Comparison of ENCODE assay signal across 9 cellular contexts in genomic region chr11:35617316-35617686, GRCh38.
DNase-seq lines count a peak whose midpoint lies in the region; ATAC-seq lines count a peak whose summit lies in the region.
"Had no signal": no experiment of that assay in that cellular context is flagged by ENCODE, and none has a peak within 500 bp of the region (broad histone marks: within the 10 kb centered on the region; RNA-seq: fewer than 3 reads in every experiment).

No MANE protein-coding gene starts in this region.

- DNase-seq in T-helper 2 cell treated with Interferon-gamma antibody and Interleukin-4, amounts not matched to agents 5 μg/mL and 100 μg/mL, for 36 hours (ENCODE audit: low spot score) = no peak
- DNase-seq in T-helper 2 cell (no peak), adipocyte (ENCODE audit: low read depth) (no peak), Ammon's horn (ENCODE audit: low spot score) (no peak), NCI-H1092 treated with DMSO at 0.1 percent for 48 hours (lab: John Stamatoyannopoulos, UW) (no peak), COLO829 (ENCODE audit: low spot score) (no peak)
- DNase-seq: SIG-M5 had no signal

- peak overlapping the region; percentile 84 for H3K9ac ChIP-seq in adipocyte (ENCODE audit: low read length)

- H3K9me3 ChIP-seq in adipocyte (ENCODE audit: control insufficient read depth, low read length) (no peaks in the 10 kb centered on the region), iPS-18c (ENCODE audit: control insufficient read depth, insufficient read depth, low read length) (no peaks in the 10 kb centered on the region)

- no peak overlapping the region for H3K27ac Mint-ChIP-seq in T-helper 2 cell treated with Interferon-gamma antibody and Interleukin-4, amounts not matched to agents 5 μg/mL and 100 μg/mL, for 36 hours
- H3K27ac Mint-ChIP-seq in stimulated activated memory B cell treated with anti-CD40 and anti-IgM and Interleukin-4, amounts not matched to agents 10 μg/mL and 1 μg/mL and 100 μg/mL, for 72 hours = no peak overlapping the region

- peaks cover 60% of the 10 kb centered on the region for H3K27me3 Mint-ChIP-seq in T-helper 2 cell treated with Interferon-gamma antibody and Interleukin-4, amounts not matched to agents 5 μg/mL and 100 μg/mL, for 36 hours (ENCODE audit: low read depth)
- peaks cover 49% of the 10 kb centered on the region for H3K27me3 Mint-ChIP-seq in stimulated activated memory B cell treated with anti-CD40 and anti-IgM and Interleukin-4, amounts not matched to agents 10 μg/mL and 1 μg/mL and 100 μg/mL, for 72 hours

- H3K4me3 ChIP-seq in adipocyte (ENCODE audit: low read length) (peak overlapping the region; percentile 82), iPS-18c (ENCODE audit: insufficient read depth, low read depth, low read length) (peak overlapping the region; percentile 46; the same call in 1 of the 2 replicates)

- H3K4me3 Mint-ChIP-seq in T-helper 2 cell treated with Interferon-gamma antibody and Interleukin-4, amounts not matched to agents 5 μg/mL and 100 μg/mL, for 36 hours = peak overlapping the region; percentile 65
- peak overlapping the region; percentile 70 for H3K4me3 Mint-ChIP-seq in stimulated activated memory B cell treated with anti-CD40 and anti-IgM and Interleukin-4, amounts not matched to agents 10 μg/mL and 1 μg/mL and 100 μg/mL, for 72 hours

- no peaks in the 10 kb centered on the region for H3K36me3 ChIP-seq in adipocyte (ENCODE audit: control insufficient read depth, insufficient read depth, low read length, severe bottlenecking)

- peaks cover 38% of the 10 kb centered on the region for H3K4me1 ChIP-seq in adipocyte (ENCODE audit: control insufficient read depth, insufficient read depth, low read length)

- H3K36me3 Mint-ChIP-seq in T-helper 2 cell treated with Interferon-gamma antibody and Interleukin-4, amounts not matched to agents 5 μg/mL and 100 μg/mL, for 36 hours (ENCODE audit: low read depth) = no peaks in the 10 kb centered on the region
- no peaks in the 10 kb centered on the region for H3K36me3 Mint-ChIP-seq in stimulated activated memory B cell treated with anti-CD40 and anti-IgM and Interleukin-4, amounts not matched to agents 10 μg/mL and 1 μg/mL and 100 μg/mL, for 72 hours

- H3K27me3 ChIP-seq in adipocyte (replicated peaks; ENCODE audit: control insufficient read depth, insufficient read depth, low read length) = no peaks in the 10 kb centered on the region

- no peaks in the 10 kb centered on the region for H3K9me3 Mint-ChIP-seq in T-helper 2 cell treated with Interferon-gamma antibody and Interleukin-4, amounts not matched to agents 5 μg/mL and 100 μg/mL, for 36 hours
- no peaks in the 10 kb centered on the region for H3K9me3 Mint-ChIP-seq in stimulated activated memory B cell treated with anti-CD40 and anti-IgM and Interleukin-4, amounts not matched to agents 10 μg/mL and 1 μg/mL and 100 μg/mL, for 72 hours

- H3K4me1 Mint-ChIP-seq in T-helper 2 cell treated with Interferon-gamma antibody and Interleukin-4, amounts not matched to agents 5 μg/mL and 100 μg/mL, for 36 hours (ENCODE audit: low read depth) = peaks cover 3% of the 10 kb centered on the region
- H3K4me1 Mint-ChIP-seq in stimulated activated memory B cell treated with anti-CD40 and anti-IgM and Interleukin-4, amounts not matched to agents 10 μg/mL and 1 μg/mL and 100 μg/mL, for 72 hours = peaks cover 16% of the 10 kb centered on the region

- no peak for ATAC-seq in stimulated activated memory B cell treated with anti-CD40 and anti-IgM and Interleukin-4, amounts not matched to agents 10 μg/mL and 1 μg/mL and 100 μg/mL, for 72 hours
